11 cellular contexts compared by ENCODE assay signal in genomic region chr12:39102474-39103209, GRCh38.
A peak's percentile ranks its signal among the peaks of the same experiment; 100 is the strongest.
DNase-seq lines count a peak whose midpoint lies in the region; ATAC-seq and TF ChIP-seq lines count a peak whose summit lies in the region.
"Had no signal": no experiment of that assay in that cellular context is flagged by ENCODE, and none has a peak within 500 bp of the region (broad histone marks: within the 10 kb centered on the region; RNA-seq: fewer than 3 reads in every experiment).

No MANE protein-coding gene starts in this region.

- H3K36me3 Mint-ChIP-seq in GM23338 (ENCODE audit: low read depth): no peaks in the 10 kb centered on the region
- H3K36me3 Mint-ChIP-seq: natural killer cell treated with Interleukin-12 subunit alpha and Interleukin-12 subunit beta and Interleukin-15 and Interleukin-18, amount 100 ng/mL, for 72 hours had no signal

- DNase-seq in GM23338 (ENCODE audit: low spot score) (no peak), fibroblast of mammary gland (ENCODE audit: low read depth) (peak; percentile 84), sciatic nerve (ENCODE audit: low spot score) (no peak), foreskin fibroblast (no peak), MM.1S (no peak), islet precursor cell (no peak)
- DNase-seq: activated CD4-positive, alpha-beta T cell treated with anti-CD3 and anti-CD28 coated beads, Interleukin-2, amount 50 U/mL, for 4 hours; activated T-cell treated with anti-CD3 and anti-CD28 coated beads, Interleukin-2, amount 50 U/mL, for 24 hours; DMS 273 treated with DMSO at 0.1 percent for 48 hours had no signal

- no peak overlapping the region for H3K27ac Mint-ChIP-seq in GM23338
- H3K27ac Mint-ChIP-seq: activated T-cell treated with anti-CD3 and anti-CD28 coated beads, Interleukin-2, amount 50 U/mL, for 24 hours; natural killer cell treated with Interleukin-12 subunit alpha and Interleukin-12 subunit beta and Interleukin-15 and Interleukin-18, amount 100 ng/mL, for 72 hours had no signal

- no peak overlapping the region for H2AFZ ChIP-seq in GM23338
- H2AFZ ChIP-seq in MM.1S (ENCODE audit: low read length): no peak overlapping the region

- H4K20me1 ChIP-seq in GM23338 (replicated peaks; ENCODE audit: insufficient read depth): no peaks in the 10 kb centered on the region
- no peaks in the 10 kb centered on the region for H4K20me1 ChIP-seq in MM.1S (ENCODE audit: insufficient read depth, low read length)

- H3K9me2 ChIP-seq in GM23338 (ENCODE audit: insufficient read depth) (no peaks in the 10 kb centered on the region), MM.1S (replicated peaks; ENCODE audit: insufficient read depth, low read length) (no peaks in the 10 kb centered on the region)

- intact Hi-C loops in sciatic nerve (cut with DNase I): no loop called here

- no peak overlapping the region for H3K4me3 ChIP-seq in GM23338
- H3K4me3 ChIP-seq in fibroblast of mammary gland (ENCODE audit: control insufficient read depth, low read depth, low read length): no peak overlapping the region
- H3K4me3 ChIP-seq in foreskin fibroblast (ENCODE audit: low read depth in 1 of 2, low read length in 2 of 2): no peak overlapping the region
- H3K4me3 ChIP-seq in MM.1S (ENCODE audit: low read length): no peak overlapping the region

- H3K9me3 Mint-ChIP-seq in GM23338: no peaks in the 10 kb centered on the region
- H3K9me3 Mint-ChIP-seq: activated T-cell treated with anti-CD3 and anti-CD28 coated beads, Interleukin-2, amount 50 U/mL, for 24 hours; natural killer cell treated with Interleukin-12 subunit alpha and Interleukin-12 subunit beta and Interleukin-15 and Interleukin-18, amount 100 ng/mL, for 72 hours had no signal

- H3K27ac ChIP-seq in GM23338 (ENCODE audit: low read depth) (no peak overlapping the region), MM.1S (ENCODE audit: low read length) (no peak overlapping the region)

- peaks cover 6% of the 10 kb centered on the region; the same call in 1 of the 2 replicates for H3K4me1 ChIP-seq in GM23338 (ENCODE audit: insufficient read depth)
- no peaks in the 10 kb centered on the region for H3K4me1 ChIP-seq in MM.1S (ENCODE audit: low read length)

- no peak overlapping the region for H3K9ac ChIP-seq in MM.1S (ENCODE audit: low read length)

- H3K27me3 Mint-ChIP-seq in GM23338 (ENCODE audit: insufficient read depth, low read depth, poor library complexity): peaks cover 2% of the 10 kb centered on the region
- H3K27me3 Mint-ChIP-seq: activated T-cell treated with anti-CD3 and anti-CD28 coated beads, Interleukin-2, amount 50 U/mL, for 24 hours; natural killer cell treated with Interleukin-12 subunit alpha and Interleukin-12 subunit beta and Interleukin-15 and Interleukin-18, amount 100 ng/mL, for 72 hours had no signal

- H3F3A ChIP-seq in GM23338 (replicated peaks; ENCODE audit: low read depth) (no peaks in the 10 kb centered on the region), MM.1S (ENCODE audit: insufficient read depth, low read length) (no peaks in the 10 kb centered on the region)

- no peaks in the 10 kb centered on the region for H3K9me3 ChIP-seq in MM.1S (replicated peaks; ENCODE audit: insufficient read depth, low read length)

- no peak overlapping the region for H3K4me3 Mint-ChIP-seq in GM23338
- H3K4me3 Mint-ChIP-seq: activated T-cell treated with anti-CD3 and anti-CD28 coated beads, Interleukin-2, amount 50 U/mL, for 24 hours; natural killer cell treated with Interleukin-12 subunit alpha and Interleukin-12 subunit beta and Interleukin-15 and Interleukin-18, amount 100 ng/mL, for 72 hours had no signal

- H3K79me2 ChIP-seq in GM23338 (replicated peaks; ENCODE audit: insufficient read depth) (no peaks in the 10 kb centered on the region), MM.1S (ENCODE audit: low read length) (no peaks in the 10 kb centered on the region)

- no peak overlapping the region for H3K4me2 ChIP-seq in GM23338
- no peak overlapping the region for H3K4me2 ChIP-seq in MM.1S (ENCODE audit: low read depth, low read length)

- ATAC-seq in GM23338 (peak; percentile 30; the same call in 2 of the 3 replicates), SK-N-SH treated with all-trans-retinoic acid at 6 μM for 48 hours (peak; percentile 76), sciatic nerve (peak; percentile 34)

- H3K36me3 ChIP-seq in GM23338 (ENCODE audit: insufficient read depth) (no peaks in the 10 kb centered on the region), MM.1S (replicated peaks; ENCODE audit: insufficient read depth, low read length) (no peaks in the 10 kb centered on the region)

- TF ChIP-seq CTCF in GM23338 (conservative IDR thresholded peaks at IDR 0.05; ENCODE audit: low read depth in 2 of 2) (no peak), fibroblast of mammary gland (conservative IDR thresholded peaks at IDR 0.05; ENCODE audit: control insufficient read depth, insufficient read depth, low read depth, low read length) (no peak), foreskin fibroblast (IDR thresholded peaks at IDR 0.05; ENCODE audit: low read depth, low read length) (no peak), MM.1S (IDR thresholded peaks at IDR 0.05; ENCODE audit: low read length) (no peak)

- H3K4me1 Mint-ChIP-seq in GM23338: peaks cover 17% of the 10 kb centered on the region

- H3K27me3 ChIP-seq in GM23338 (ENCODE audit: insufficient read depth) (no peaks in the 10 kb centered on the region), MM.1S (replicated peaks; ENCODE audit: insufficient read depth, low read length) (no peaks in the 10 kb centered on the region)

TF ChIP-seq in GM23338, 12 proteins besides CTCF, POLR2A, EP300 and RAD21 (continues in another document):
- TF ChIP-seq POLR2AphosphoS5 (IDR thresholded peaks at IDR 0.05; ENCODE audit: low read depth) (no peak), CREB1 (CRISPR knock-in tag; IDR thresholded peaks at IDR 0.05; ENCODE audit: low read depth) (no peak), ETS1 (IDR thresholded peaks at IDR 0.05) (no peak), ZNF331 (CRISPR knock-in tag; IDR thresholded peaks at IDR 0.05; ENCODE audit: low read depth) (no peak), EZH2phosphoT487 (IDR thresholded peaks at IDR 0.05; ENCODE audit: unreplicated experiment) (no peak), NANOG (IDR thresholded peaks at IDR 0.05; ENCODE audit: borderline replicate concordance) (no peak)

TF ChIP-seq in SK-N-SH treated with all-trans-retinoic acid at 6 μM for 48 hours, 23 proteins besides CTCF, POLR2A, EP300 and RAD21:
- TF ChIP-seq TCF4 (CRISPR knock-in tag; IDR thresholded peaks at IDR 0.05; ENCODE audit: borderline replicate concordance) (no peak), CSRNP3 (CRISPR knock-in tag; IDR thresholded peaks at IDR 0.05) (no peak), PATZ1 (CRISPR knock-in tag; IDR thresholded peaks at IDR 0.05; ENCODE audit: borderline replicate concordance) (peak; percentile 46; the same call in 1 of the 2 replicates), ZFP3 (CRISPR knock-in tag; IDR thresholded peaks at IDR 0.05) (peak; percentile 51; the same call in 1 of the 2 replicates), ARNTL (CRISPR knock-in tag; IDR thresholded peaks at IDR 0.05; ENCODE audit: borderline replicate concordance, low read depth) (no peak), CREB5 (CRISPR knock-in tag; IDR thresholded peaks at IDR 0.05; ENCODE audit: low read depth) (peak; percentile 66), ISL1 (CRISPR knock-in tag; IDR thresholded peaks at IDR 0.05) (peak; percentile 98)
TF ChIP-seq in SK-N-SH treated with all-trans-retinoic acid at 6 μM for 48 hours: peak in this region for 4.
